ENCODE assay signal across 20 cellular contexts in genomic region chr18:36780748-36781147, GRCh38.
"Had no signal": no experiment of that assay in that cellular context is flagged by ENCODE, and none has a peak within 500 bp of the region (broad histone marks: within the 10 kb centered on the region; RNA-seq: fewer than 3 reads in every experiment).

No MANE protein-coding gene starts in this region.

- H3K4me1 ChIP-seq: thyroid gland had no signal

- DNase-seq: activated CD4-positive, alpha-beta T cell treated with anti-CD3 and anti-CD28 coated beads, Interleukin-2, amount 50 U/mL, for 1 hour; activated CD8-positive, alpha-beta memory T cell treated with anti-CD3 and anti-CD28 coated beads, Interleukin-2, amount 50 U/mL, for 4 hours; activated naive CD4-positive, alpha-beta T cell treated with anti-CD3 and anti-CD28 coated beads for 36 hours; activated T-cell treated with anti-CD3 and anti-CD28 coated beads, Interleukin-2, amount 50 U/mL, for 4 hours; anterior cingulate cortex; cerebellar nuclear complex; dermis blood vessel endothelial cell; effector memory CD4-positive, alpha-beta T cell; heart right ventricle; left ventricle myocardium superior; occipital lobe; stimulated activated CD4-positive, alpha-beta T cell treated with anti-CD3 and anti-CD28 coated beads, Interleukin-12 subunit alpha, Interleukin-12 subunit beta, amount 100 ng/mL, for 4 hours; stimulated activated CD4-positive, alpha-beta T cell treated with anti-CD3 and anti-CD28 coated beads, Interleukin-1b, Interleukin-23, amount 100 ng/mL, for 48 hours; stimulated activated CD8-positive, alpha-beta memory T cell treated with anti-CD3 and anti-CD28 coated beads, Interleukin-4, amount 100 ng/mL, for 48 hours; stimulated activated naive CD4-positive, alpha-beta T cell treated with Interleukin-2 at 50 U/mL for 16 hours; T1000; thyroid gland had no signal

- H3K27ac ChIP-seq: heart right ventricle, thyroid gland had no signal

- ATAC-seq: activated CD4-positive, CD25-positive, alpha-beta regulatory T cell treated with anti-CD3 and anti-CD28 coated beads, Interleukin-2, amount 50 U/mL, for 24 hours; activated T-cell treated with anti-CD3 and anti-CD28 coated beads, Interleukin-2, amount 50 U/mL, for 4 hours; heart right ventricle; left ventricle myocardium superior had no signal

- H3K4me3 ChIP-seq: heart right ventricle, thyroid gland had no signal

- H3K27me3 ChIP-seq: heart right ventricle, thyroid gland had no signal

- H3K36me3 ChIP-seq: thyroid gland had no signal

- FAIRE-seq: endothelial cell of umbilical vein, urothelium cell line had no signal
